Comparison of ENCODE assay signal across 8 cellular contexts in genomic region chr6:87907521-87907920, GRCh38.
DNase-seq lines count a peak whose midpoint lies in the region; ATAC-seq, FAIRE-seq and TF ChIP-seq lines count a peak whose summit lies in the region.

No MANE protein-coding gene starts in this region.

- 44% methylated on average over 2 of the region's 2 CpGs for WGBS in GM12878 (ENCODE audit: insufficient coverage, insufficient replicate concordance, low lambda C conversion rate, missing lambda C conversion rate)
- WGBS in right cardiac atrium = 66% methylated on average over 2 of the region's 2 CpGs

- peak overlapping the region; percentile 19; the same call in 1 of the 2 replicates for H3K4me2 ChIP-seq in GM12878 (ENCODE audit: control insufficient read depth, insufficient read depth)

- H3K9me3 ChIP-seq in GM12878 (replicated peaks; ENCODE audit: control insufficient read depth, insufficient read depth, low read length) (peaks cover 4% of the 10 kb centered on the region; the same call in 2 of the 3 replicates), right cardiac atrium (ENCODE audit: control insufficient read depth, low read length) (no peaks in the 10 kb centered on the region)

- TF ChIP-seq POLR2A in GM12878 (IDR thresholded peaks at IDR 0.05; ENCODE audit: low read depth, low read length) = no peak

- no peak overlapping the region for H3K9ac ChIP-seq in GM12878 (ENCODE audit: control insufficient read depth, insufficient read depth, low read length)

- SMC1A ChIA-PET in GM12878 (lab: Charles Lee; ENCODE audit: uncharacterized antibody, unreplicated experiment) = interaction anchor here (0.7 to 12.3 kb wide), 14 partner anchors 9 to 873 kb away, joined by 3 to 203 read pairs (median 5); partner anchors contain the start of gene CNR1

- H3K36me3 ChIP-seq in GM12878 (ENCODE audit: control insufficient read depth in 2 of 2, insufficient read depth in 2 of 2, low read length in 1 of 2) = no peaks in the 10 kb centered on the region

- no TSS peak for BruUV-seq in GM12878 (replicated peaks; lab: Mats Ljungman, UMichigan)

- no peaks in the 10 kb centered on the region for H3K27me3 ChIP-seq in GM12878 (replicated peaks in 1 of 2; ENCODE audit: control insufficient read depth in 2 of 2, insufficient read depth in 2 of 2, low read length in 1 of 2)
- H3K27me3 ChIP-seq in right cardiac atrium (ENCODE audit: control insufficient read depth, insufficient read depth) = no peaks in the 10 kb centered on the region

- intact Hi-C loops in GM12878 (cut with micrococcal nuclease; ENCODE audit: unreplicated experiment) = loop anchor here (1.0 to 5.0 kb wide), 2 partner anchors 18 to 210 kb away; no protein-coding TSS in a partner anchor
- intact Hi-C loops in Right ventricle myocardium superior (cut with DNase I) = no loop called here
- intact Hi-C loops in right cardiac atrium (cut with DNase I) = no loop called here

- CTCF ChIA-PET in GM12878 (lab: Yijun Ruan, JAX) = interaction anchor here (0.8 to 6.7 kb wide), 8 partner anchors 9 to 962 kb away, joined by 3 to 51 read pairs (median 5); no protein-coding TSS in a partner anchor

- no peak overlapping the region for H2AFZ ChIP-seq in GM12878 (ENCODE audit: control insufficient read depth, low read depth, low read length)

- H3K27ac ChIP-seq in GM12878 (ENCODE audit: control insufficient read depth, insufficient read depth) (peak overlapping the region; percentile 50; the same call in 1 of the 2 replicates), right cardiac atrium (ENCODE audit: low read length) (no peak overlapping the region)

- no peaks in the 10 kb centered on the region for H4K20me1 ChIP-seq in GM12878 (ENCODE audit: control insufficient read depth, insufficient read depth)

- TF ChIP-seq CTCF in GM12878 (IDR thresholded peaks at IDR 0.05 in 2 of 3, conservative IDR thresholded peaks at IDR 0.05 in 1 of 3; ENCODE audit: control insufficient read depth in 2 of 3, extremely low read depth in 1 of 3, insufficient read depth in 1 of 3, low read depth in 3 of 3, low read length in 3 of 3) = no peak

- peak in 1 of 2 experiments; percentile 66; a peak in 2 of 4 replicates for TF ChIP-seq EP300 in GM12878 (IDR thresholded peaks at IDR 0.05; ENCODE audit: borderline replicate concordance in 1 of 2, control insufficient read depth in 1 of 2, low read depth in 2 of 2, low read length in 2 of 2)

- in situ Hi-C loops in ACHN (cut with HindIII; ENCODE audit: low pct_ligation_motif_present, low pct_unique_long_range_greater_than_20kb, low sequenced_read_pairs) (no loop called here), GM12878 (cut with MboI) (no loop called here)

- ATAC-seq in GM19035 (IDR thresholded peaks at IDR 0.05; ENCODE audit: unreplicated experiment) (peak; percentile 43), GM12878 (peak; percentile 77), Right ventricle myocardium superior (ENCODE audit: poor library complexity) (no peak), right cardiac atrium (no peak)

- RAD21 ChIA-PET in GM12878 (lab: Charles Lee; ENCODE audit: unreplicated experiment) = interaction anchor here (1.1 to 6.7 kb wide), 5 partner anchors 15 to 257 kb away, joined by 3 to 79 read pairs (median 17); partner anchors contain the start of gene CNR1

- POLR2A ChIA-PET in GM12878 (lab: Charles Lee) = interaction anchor here (0.9 to 3.9 kb wide), 6 partner anchors 10 to 75 kb away, joined by 3 to 28 read pairs (median 4); no protein-coding TSS in a partner anchor

- 0 out of 2 replicates have a peak, but pooled peaks have one; percentile 6 for TF ChIP-seq RAD21 in GM12878 (IDR thresholded peaks at IDR 0.05; ENCODE audit: insufficient read depth, low read depth, low read length)

- no peaks in the 10 kb centered on the region for H3K79me2 ChIP-seq in GM12878 (ENCODE audit: control insufficient read depth, insufficient read depth, low read length)

- DNase-seq in ACHN = peak; percentile 78
- peak; percentile 82 for DNase-seq in HT1080 (ENCODE audit: low read depth)
- peak; percentile 63 for DNase-seq in GM12878 (ENCODE audit: low read depth, low spot score)
- no peak for DNase-seq in COR-L47 (lab: John Stamatoyannopoulos, UW)
- DNase-seq in Right ventricle myocardium superior = no peak
- DNase-seq in RKO (ENCODE audit: low spot score) = no peak
- DNase-seq in right cardiac atrium = no peak

- H3K4me1 ChIP-seq in GM12878 (ENCODE audit: control insufficient read depth, insufficient read depth, low read length) (peaks cover 55% of the 10 kb centered on the region), right cardiac atrium (ENCODE audit: control insufficient read depth, insufficient read depth, low read length) (no peaks in the 10 kb centered on the region)

- FAIRE-seq in GM12878 (lab: Jason Lieb, UNC) = no peak

- H3K4me3 ChIP-seq in GM12878 (no peak overlapping the region), right cardiac atrium (ENCODE audit: low read length) (no peak overlapping the region)

TF ChIP-seq in GM12878, 131 proteins besides CTCF, POLR2A, EP300 and RAD21 (continues in another document):
- TF ChIP-seq NKRF (conservative IDR thresholded peaks at IDR 0.05) = no peak
- no peak for TF ChIP-seq ZNF592 (IDR thresholded peaks at IDR 0.05)
- TF ChIP-seq LARP7 (IDR thresholded peaks at IDR 0.05) = no peak
- TF ChIP-seq NRF1 (conservative IDR thresholded peaks at IDR 0.05; ENCODE audit: low read depth, low read length) = no peak
- TF ChIP-seq CEBPZ (IDR thresholded peaks at IDR 0.05; ENCODE audit: low read depth, low read length) = no peak

Comparison
In these comparisons a context has a peak if more than half of its experiments do, and no peak if none do; other contexts are left out.
1. DNase-seq: peak in ACHN (single experiment), HT1080 (single experiment) and GM12878 (single experiment); none in COR-L47 (single experiment), Right ventricle myocardium superior (single experiment), RKO (single experiment) and right cardiac atrium (0 of 3).
2. ATAC-seq: peak in GM19035 (single experiment) and GM12878 (single experiment); none in Right ventricle myocardium superior (single experiment) and right cardiac atrium (0 of 2).